ENCODE assay signal across 8 cellular contexts in the genomic region with DNA sequence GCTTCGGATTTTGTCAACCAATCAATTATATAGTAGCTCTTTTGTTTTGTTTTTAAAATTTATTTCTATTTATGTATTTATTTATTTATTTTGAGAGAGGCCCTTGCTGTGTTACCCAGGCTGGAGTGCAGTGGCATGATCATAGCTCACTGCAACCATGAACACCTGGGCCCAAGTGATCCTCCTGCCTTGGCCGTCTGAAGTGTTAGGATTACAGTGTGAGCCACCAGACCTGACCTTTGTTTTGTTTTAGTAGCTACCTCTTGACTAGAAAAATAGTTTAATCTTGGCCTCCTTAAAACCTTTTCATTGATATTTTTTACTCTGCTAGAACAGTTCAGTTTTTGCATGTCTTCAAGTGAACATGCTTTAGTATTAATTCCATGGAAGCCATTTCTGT. TPM values are rescaled to one million over a fixed set of nuclear protein-coding genes. Genes with fewer than 3 reads are reported as not detected.
DNase-seq lines count a peak whose midpoint lies in the region; ATAC-seq and TF ChIP-seq lines count a peak whose summit lies in the region.

No MANE protein-coding gene starts in this region.

- H3K9me3 ChIP-seq in thoracic aorta (no peaks in the 10 kb centered on the region), HAP-1 (no peaks in the 10 kb centered on the region)

- H3K4me3 Mint-ChIP-seq in activated T-cell treated with anti-CD3 and anti-CD28 coated beads, Interleukin-2, amount 50 U/mL, for 24 hours, result peak overlapping the region; percentile 64
- peak overlapping the region; percentile 85 for H3K4me3 Mint-ChIP-seq in activated T-helper 17 cell treated with anti-CD3 and anti-CD28 coated beads, Interleukin-2, amount 50 U/mL, for 72 hours

- H3K4me3 ChIP-seq in thoracic aorta (peak overlapping the region; percentile 54), HAP-1 (no peak overlapping the region)

- H3K9me3 Mint-ChIP-seq in activated T-cell treated with anti-CD3 and anti-CD28 coated beads, Interleukin-2, amount 50 U/mL, for 24 hours, result no peaks in the 10 kb centered on the region
- H3K9me3 Mint-ChIP-seq in activated T-helper 17 cell treated with anti-CD3 and anti-CD28 coated beads, Interleukin-2, amount 50 U/mL, for 72 hours, result no peaks in the 10 kb centered on the region

- H3K27me3 Mint-ChIP-seq in activated T-cell treated with anti-CD3 and anti-CD28 coated beads, Interleukin-2, amount 50 U/mL, for 24 hours, result no peaks in the 10 kb centered on the region
- H3K27me3 Mint-ChIP-seq in activated T-helper 17 cell treated with anti-CD3 and anti-CD28 coated beads, Interleukin-2, amount 50 U/mL, for 72 hours, result no peaks in the 10 kb centered on the region

- H3K36me3 ChIP-seq in thoracic aorta (no peaks in the 10 kb centered on the region), HAP-1 (replicated peaks) (no peaks in the 10 kb centered on the region)

- in situ Hi-C loops in HAP-1 (cut with MboI; ENCODE audit: low sequenced_read_pairs), result no loop called here

- H3K27me3 ChIP-seq in thoracic aorta (replicated peaks; ENCODE audit: insufficient read depth) (no peaks in the 10 kb centered on the region), HAP-1 (ENCODE audit: low read depth) (no peaks in the 10 kb centered on the region)

- TF ChIP-seq CTCF in thoracic aorta (IDR thresholded peaks at IDR 0.05), result no peak

- H3K36me3 Mint-ChIP-seq in activated T-cell treated with anti-CD3 and anti-CD28 coated beads, Interleukin-2, amount 50 U/mL, for 24 hours (ENCODE audit: low read depth), result peaks cover 5% of the 10 kb centered on the region
- peaks cover 12% of the 10 kb centered on the region for H3K36me3 Mint-ChIP-seq in activated T-helper 17 cell treated with anti-CD3 and anti-CD28 coated beads, Interleukin-2, amount 50 U/mL, for 72 hours (ENCODE audit: low read depth)

- no peak for DNase-seq in activated T-cell treated with anti-CD3 and anti-CD28 coated beads, Interleukin-2, amount 50 U/mL, for 24 hours
- DNase-seq in activated T-cell treated with anti-CD3 and anti-CD28 coated beads for 4 hours (no peak), left lobe of liver (ENCODE audit: low spot score) (no peak), thoracic aorta (ENCODE audit: low spot score) (no peak), SHP77 treated with DMSO at 0.1 percent for 48 hours (lab: John Stamatoyannopoulos, UW) (no peak), SKM-1 (lab: John Stamatoyannopoulos, UW; ENCODE audit: unreplicated experiment) (no peak), HAP-1 (ENCODE audit: low spot score in 2 of 2) (no peak)

- ATAC-seq in activated T-helper 17 cell treated with anti-CD3 and anti-CD28 coated beads, Interleukin-2, amount 50 U/mL, for 72 hours (replicated peaks), result no peak
- ATAC-seq in left lobe of liver, result peak; percentile 16
- ATAC-seq in thoracic aorta (ENCODE audit: insufficient number of reproducible peaks, low FRiP score, low read depth), result no peak

- peak overlapping the region; percentile 88 to 89 for H3K27ac ChIP-seq in thoracic aorta

- peak overlapping the region; percentile 94 for H3K27ac Mint-ChIP-seq in activated T-cell treated with anti-CD3 and anti-CD28 coated beads, Interleukin-2, amount 50 U/mL, for 24 hours
- peak overlapping the region; percentile 94 for H3K27ac Mint-ChIP-seq in activated T-helper 17 cell treated with anti-CD3 and anti-CD28 coated beads, Interleukin-2, amount 50 U/mL, for 72 hours

- peaks cover 76% of the 10 kb centered on the region for H3K4me1 Mint-ChIP-seq in activated T-cell treated with anti-CD3 and anti-CD28 coated beads, Interleukin-2, amount 50 U/mL, for 24 hours (ENCODE audit: low read depth)
- peaks cover 42% of the 10 kb centered on the region for H3K4me1 Mint-ChIP-seq in activated T-helper 17 cell treated with anti-CD3 and anti-CD28 coated beads, Interleukin-2, amount 50 U/mL, for 72 hours

- H3K4me1 ChIP-seq in thoracic aorta (ENCODE audit: control insufficient read depth in 1 of 2, low read depth in 2 of 2) (peaks cover 33 to 82% of the 10 kb centered on the region in 2 donors), HAP-1 (peaks cover 22% of the 10 kb centered on the region)

RNA-seq across cellular contexts. Expression of a gene that starts 15.1 kb away (rescaled TPM):
- total RNA-seq in activated T-helper 17 cell treated with anti-CD3 and anti-CD28 coated beads, Interleukin-2, amount 50 U/mL, for 72 hours, result 10 to 100 TPM; 13.6 to 22.2 TPM
- total RNA-seq in left lobe of liver (9.2 TPM), thoracic aorta (10 to 100 TPM; 31.4 to 37.5 TPM)
